16 cellular contexts compared by ENCODE assay signal in the genomic region with DNA sequence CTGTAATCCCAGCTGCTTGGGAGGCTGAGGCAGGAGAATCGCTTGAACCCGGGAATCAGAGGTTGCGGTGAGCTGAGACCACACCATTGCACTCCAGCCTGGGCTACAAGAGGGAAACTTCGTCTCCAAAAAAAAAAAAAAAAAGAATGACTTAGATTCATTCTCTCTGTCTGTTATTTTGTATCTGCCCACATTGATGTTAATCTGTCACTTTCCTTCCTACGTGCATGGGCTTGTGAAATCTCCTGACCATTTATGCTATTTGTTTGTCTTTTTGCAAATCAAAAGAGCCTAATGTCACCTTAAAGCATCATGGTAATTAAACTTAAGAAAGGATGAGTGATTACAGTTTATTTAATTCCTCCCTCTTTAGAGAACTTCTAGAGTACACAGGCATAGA. TPM values are rescaled to one million over a fixed set of nuclear protein-coding genes. Genes with fewer than 3 reads are reported as not detected.
DNase-seq lines count a peak whose midpoint lies in the region; ATAC-seq and TF ChIP-seq lines count a peak whose summit lies in the region.
"Had no signal": no experiment of that assay in that cellular context is flagged by ENCODE, and none has a peak within 500 bp of the region (broad histone marks: within the 10 kb centered on the region; RNA-seq: fewer than 3 reads in every experiment).

No MANE protein-coding gene starts in this region.

- no peak for DNase-seq in GM23338 (ENCODE audit: low spot score)
- peak; percentile 65 for DNase-seq in NCI-H69 (lab: John Stamatoyannopoulos, UW)
- DNase-seq in esophagus muscularis mucosa (ENCODE audit: extremely low spot score) = no peak
- peak; percentile 39 to 78 for DNase-seq in trophoblast cell
- DNase-seq: C1 segment of cervical spinal cord; Calu3; CD4-positive, alpha-beta T cell; DMS 273 treated with DMSO at 0.1 percent for 48 hours; GOT3; HCEC 1CT; HFFc6 had no signal

- H3K36me3 ChIP-seq in GM23338 (ENCODE audit: insufficient read depth) = no peaks in the 10 kb centered on the region
- H3K36me3 ChIP-seq in esophagus muscularis mucosa = no peaks in the 10 kb centered on the region
- H3K36me3 ChIP-seq in trophoblast cell (ENCODE audit: control insufficient read depth in 1 of 2, insufficient read depth in 2 of 2, low read length in 2 of 2) = peaks cover 0 to 2% of the 10 kb centered on the region in 2 experiments

- no peak overlapping the region for H3K14ac ChIP-seq in trophoblast cell (ENCODE audit: low read length)

- H2BK12ac ChIP-seq in trophoblast cell (ENCODE audit: low read length) = no peak overlapping the region

- H3K36me3 Mint-ChIP-seq in GM23338 (ENCODE audit: low read depth) = no peaks in the 10 kb centered on the region

- no peak overlapping the region for H3K4ac ChIP-seq in trophoblast cell (ENCODE audit: low read depth, low read length)

- H3K4me2 ChIP-seq in GM23338 (peak overlapping the region; percentile 29; the same call in 1 of the 2 replicates), trophoblast cell (ENCODE audit: low read length) (no peak overlapping the region)

- TF ChIP-seq CTCF in GM23338 (conservative IDR thresholded peaks at IDR 0.05; ENCODE audit: low read depth in 2 of 2) (no peak), esophagus muscularis mucosa (IDR thresholded peaks at IDR 0.05) (no peak)

- H2BK120ac ChIP-seq in trophoblast cell (ENCODE audit: insufficient read depth, low read length, poor library complexity) = no peak overlapping the region

- no peak overlapping the region for H4K8ac ChIP-seq in trophoblast cell (ENCODE audit: low read depth, low read length)

- peaks cover 2% of the 10 kb centered on the region; the same call in 1 of the 2 replicates for H3K9me2 ChIP-seq in GM23338 (ENCODE audit: insufficient read depth)

- no peak overlapping the region for H3K4me3 ChIP-seq in GM23338
- H3K4me3 ChIP-seq in esophagus muscularis mucosa = no peak overlapping the region
- H3K4me3 ChIP-seq in trophoblast cell (ENCODE audit: low read depth, low read length) = no peak overlapping the region

- H4K12ac ChIP-seq in trophoblast cell (ENCODE audit: low read depth, low read length) = no peak overlapping the region

- H3K4me1 ChIP-seq in GM23338 (ENCODE audit: insufficient read depth) = peaks cover 40% of the 10 kb centered on the region
- peaks cover 49 to 87% (median 64%) of the 10 kb centered on the region in 4 donors for H3K4me1 ChIP-seq in esophagus muscularis mucosa
- no peaks in the 10 kb centered on the region for H3K4me1 ChIP-seq in trophoblast cell (ENCODE audit: control insufficient read depth in 1 of 2, insufficient read depth in 2 of 2, low read length in 2 of 2)

- no peaks in the 10 kb centered on the region for H4K20me1 ChIP-seq in GM23338 (replicated peaks; ENCODE audit: insufficient read depth)

- H3K18ac ChIP-seq in trophoblast cell (ENCODE audit: low read length) = no peak overlapping the region

- H3K9me3 ChIP-seq in esophagus muscularis mucosa (no peaks in the 10 kb centered on the region), trophoblast cell (ENCODE audit: insufficient read depth, low read depth, low read length) (peaks cover 2% of the 10 kb centered on the region)

- H3F3A ChIP-seq in GM23338 (replicated peaks; ENCODE audit: low read depth) = no peaks in the 10 kb centered on the region

- ATAC-seq in GM23338 (no peak), GM21619 (IDR thresholded peaks at IDR 0.05; ENCODE audit: unreplicated experiment) (no peak), GM21717 (IDR thresholded peaks at IDR 0.05; ENCODE audit: unreplicated experiment) (no peak), HG02610 (IDR thresholded peaks at IDR 0.05; ENCODE audit: unreplicated experiment) (no peak)
- ATAC-seq: HepG2 had no signal

- no peak overlapping the region for H3K4me3 Mint-ChIP-seq in GM23338
- H3K4me3 Mint-ChIP-seq: B cell; CD4-positive, alpha-beta T cell; HFFc6 had no signal

- no peak overlapping the region for H2AK5ac ChIP-seq in trophoblast cell (ENCODE audit: low read length)

- H3K9ac ChIP-seq in trophoblast cell (ENCODE audit: low read length) = no peak overlapping the region

- H2BK5ac ChIP-seq in trophoblast cell (ENCODE audit: low read depth, low read length, poor library complexity) = no peak overlapping the region

- no peak overlapping the region for H4K91ac ChIP-seq in trophoblast cell (ENCODE audit: low read depth, low read length)

- H2AFZ ChIP-seq in GM23338 (no peak overlapping the region), trophoblast cell (ENCODE audit: insufficient read depth, low read length, poor library complexity) (no peak overlapping the region)

- peaks cover 43% of the 10 kb centered on the region for H3K4me1 Mint-ChIP-seq in GM23338

- intact Hi-C loops in esophagus muscularis mucosa (cut with DNase I) = no loop called here

- H3K27ac ChIP-seq in GM23338 (ENCODE audit: low read depth) = no peak overlapping the region
- peak overlapping the region; percentile 35 to 57 (median 45) for H3K27ac ChIP-seq in esophagus muscularis mucosa (replicated peaks in 1 of 4)
- no peak overlapping the region for H3K27ac ChIP-seq in trophoblast cell (ENCODE audit: low read depth, low read length)

- H3K79me1 ChIP-seq in trophoblast cell (ENCODE audit: low read length) = no peaks in the 10 kb centered on the region

- peaks cover 1% of the 10 kb centered on the region for H3K27me3 Mint-ChIP-seq in GM23338 (ENCODE audit: insufficient read depth, low read depth, poor library complexity)
- H3K27me3 Mint-ChIP-seq: B cell; CD4-positive, alpha-beta T cell had no signal

- H3K23ac ChIP-seq in trophoblast cell (ENCODE audit: low read length) = no peak overlapping the region

- H3K9me3 Mint-ChIP-seq in GM23338 = no peaks in the 10 kb centered on the region
- H3K9me3 Mint-ChIP-seq: CD4-positive, alpha-beta T cell; HFFc6 had no signal

- peak overlapping the region; percentile 35; the same call in 1 of the 2 replicates for H3K27ac Mint-ChIP-seq in GM23338
- H3K27ac Mint-ChIP-seq: B cell; CD4-positive, alpha-beta T cell; HFFc6 had no signal

- no peaks in the 10 kb centered on the region for H3K27me3 ChIP-seq in GM23338 (ENCODE audit: insufficient read depth)
- no peaks in the 10 kb centered on the region for H3K27me3 ChIP-seq in esophagus muscularis mucosa
- H3K27me3 ChIP-seq in trophoblast cell (ENCODE audit: insufficient read depth, low read length) = no peaks in the 10 kb centered on the region

- H3K79me2 ChIP-seq in GM23338 (replicated peaks; ENCODE audit: insufficient read depth) (peaks cover 78% of the 10 kb centered on the region), trophoblast cell (ENCODE audit: control insufficient read depth, insufficient read depth, low read length, poor library complexity) (peaks cover 2% of the 10 kb centered on the region)

- no peak for TF ChIP-seq EP300 in esophagus muscularis mucosa (IDR thresholded peaks at IDR 0.05)

- 74% methylated on average over 5 of the region's 5 CpGs for WGBS in esophagus muscularis mucosa
- WGBS in trophoblast cell (ENCODE audit: extremely low coverage, insufficient coverage, insufficient read length) = no CpG with 5 or more reads among the region's 5 CpGs

- TF ChIP-seq POLR2A in esophagus muscularis mucosa (IDR thresholded peaks at IDR 0.05; ENCODE audit: low read depth) = no peak

TF ChIP-seq in GM23338, 12 proteins besides CTCF, POLR2A, EP300 and RAD21:
- TF ChIP-seq, protein P1, sequence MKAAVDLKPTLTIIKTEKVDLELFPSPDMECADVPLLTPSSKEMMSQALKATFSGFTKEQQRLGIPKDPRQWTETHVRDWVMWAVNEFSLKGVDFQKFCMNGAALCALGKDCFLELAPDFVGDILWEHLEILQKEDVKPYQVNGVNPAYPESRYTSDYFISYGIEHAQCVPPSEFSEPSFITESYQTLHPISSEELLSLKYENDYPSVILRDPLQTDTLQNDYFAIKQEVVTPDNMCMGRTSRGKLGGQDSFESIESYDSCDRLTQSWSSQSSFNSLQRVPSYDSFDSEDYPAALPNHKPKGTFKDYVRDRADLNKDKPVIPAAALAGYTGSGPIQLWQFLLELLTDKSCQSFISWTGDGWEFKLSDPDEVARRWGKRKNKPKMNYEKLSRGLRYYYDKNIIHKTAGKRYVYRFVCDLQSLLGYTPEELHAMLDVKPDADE (IDR thresholded peaks at IDR 0.05) = no peak
- no peak for TF ChIP-seq POLR2AphosphoS5 (IDR thresholded peaks at IDR 0.05; ENCODE audit: low read depth)

RNA-seq across cellular contexts. Expression of a gene that starts 27.4 kb away (rescaled TPM):
- total RNA-seq in GM23338 (2014; rRNA removed; shearing (Covaris generic)) = 18.4 and 32.6 TPM in 2 replicates
- 3.6 and 4.0 TPM in 2 replicates for polyA plus RNA-seq in GM23338 (2016; fragmentation: Nextera tagmentation; extraction: Ambion mirVana)
- 100 to 1,000 TPM in 2 of 4 donors, 10 to 100 TPM in 2; 73.5 to 117 (median 98.8) TPM for total RNA-seq in esophagus muscularis mucosa
- 50.4 and 51.1 TPM in 2 replicates for polyA plus RNA-seq in trophoblast cell (2013)

Comparison
In these comparisons a context has a peak if more than half of its experiments do, and no peak if none do; other contexts are left out.
1. DNase-seq: peak in NCI-H69 (single experiment) and trophoblast cell (2 of 2); none in GM23338 (single experiment) and esophagus muscularis mucosa (single experiment).
2. H3K27ac ChIP-seq: peak in esophagus muscularis mucosa (4 of 4); none in GM23338 (single experiment) and trophoblast cell (single experiment).